ENCODE assay signal across 1 cellular context in the genomic region with DNA sequence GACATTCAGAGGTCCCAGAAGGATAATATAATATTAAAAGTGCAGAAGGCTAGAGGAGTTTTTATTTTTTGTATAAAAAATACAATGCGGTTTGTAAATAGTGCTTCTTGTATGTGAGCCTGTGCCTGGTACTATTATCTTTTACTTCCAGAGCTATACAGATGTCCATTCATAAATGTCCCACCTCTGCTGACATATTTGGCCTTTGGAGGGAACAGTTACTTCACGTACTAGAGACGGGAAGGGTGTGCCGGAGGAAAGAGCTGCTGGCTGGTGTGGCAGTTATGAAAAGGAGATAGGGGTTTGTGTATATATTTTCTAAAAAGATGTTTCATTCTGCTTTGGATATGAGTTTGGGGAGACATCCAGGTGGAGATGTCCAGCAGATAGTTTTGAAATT.
TF ChIP-seq lines count a peak whose summit lies in the region.

No MANE protein-coding gene starts in this region.

TF ChIP-seq in HCT116, 20 proteins besides CTCF, POLR2A, EP300 and RAD21 (continued from another document):
- TF ChIP-seq TCF7L2 (IDR thresholded peaks at IDR 0.05; ENCODE audit: borderline replicate concordance, extremely low read depth, insufficient read depth, insufficient read length) (no peak), JUND (IDR thresholded peaks at IDR 0.05) (no peak), ZNF274 (IDR thresholded peaks at IDR 0.05; ENCODE audit: low read depth, low read length) (no peak), YY1 (IDR thresholded peaks at IDR 0.05; ENCODE audit: extremely low read depth, insufficient replicate concordance, low read depth, low read length) (no peak), SP1 (IDR thresholded peaks at IDR 0.05; ENCODE audit: low read depth) (no peak), CEBPB (IDR thresholded peaks at IDR 0.05; ENCODE audit: low read depth) (no peak), EGR1 (IDR thresholded peaks at IDR 0.05; ENCODE audit: low read depth) (no peak), ELF1 (IDR thresholded peaks at IDR 0.05; ENCODE audit: borderline replicate concordance, low read depth) (no peak), SIN3A (IDR thresholded peaks at IDR 0.05; ENCODE audit: low read depth) (no peak)
- TF ChIP-seq, protein P1, sequence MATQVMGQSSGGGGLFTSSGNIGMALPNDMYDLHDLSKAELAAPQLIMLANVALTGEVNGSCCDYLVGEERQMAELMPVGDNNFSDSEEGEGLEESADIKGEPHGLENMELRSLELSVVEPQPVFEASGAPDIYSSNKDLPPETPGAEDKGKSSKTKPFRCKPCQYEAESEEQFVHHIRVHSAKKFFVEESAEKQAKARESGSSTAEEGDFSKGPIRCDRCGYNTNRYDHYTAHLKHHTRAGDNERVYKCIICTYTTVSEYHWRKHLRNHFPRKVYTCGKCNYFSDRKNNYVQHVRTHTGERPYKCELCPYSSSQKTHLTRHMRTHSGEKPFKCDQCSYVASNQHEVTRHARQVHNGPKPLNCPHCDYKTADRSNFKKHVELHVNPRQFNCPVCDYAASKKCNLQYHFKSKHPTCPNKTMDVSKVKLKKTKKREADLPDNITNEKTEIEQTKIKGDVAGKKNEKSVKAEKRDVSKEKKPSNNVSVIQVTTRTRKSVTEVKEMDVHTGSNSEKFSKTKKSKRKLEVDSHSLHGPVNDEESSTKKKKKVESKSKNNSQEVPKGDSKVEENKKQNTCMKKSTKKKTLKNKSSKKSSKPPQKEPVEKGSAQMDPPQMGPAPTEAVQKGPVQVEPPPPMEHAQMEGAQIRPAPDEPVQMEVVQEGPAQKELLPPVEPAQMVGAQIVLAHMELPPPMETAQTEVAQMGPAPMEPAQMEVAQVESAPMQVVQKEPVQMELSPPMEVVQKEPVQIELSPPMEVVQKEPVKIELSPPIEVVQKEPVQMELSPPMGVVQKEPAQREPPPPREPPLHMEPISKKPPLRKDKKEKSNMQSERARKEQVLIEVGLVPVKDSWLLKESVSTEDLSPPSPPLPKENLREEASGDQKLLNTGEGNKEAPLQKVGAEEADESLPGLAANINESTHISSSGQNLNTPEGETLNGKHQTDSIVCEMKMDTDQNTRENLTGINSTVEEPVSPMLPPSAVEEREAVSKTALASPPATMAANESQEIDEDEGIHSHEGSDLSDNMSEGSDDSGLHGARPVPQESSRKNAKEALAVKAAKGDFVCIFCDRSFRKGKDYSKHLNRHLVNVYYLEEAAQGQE (IDR thresholded peaks at IDR 0.05; ENCODE audit: low read depth), result no peak
- TF ChIP-seq, protein P2, sequence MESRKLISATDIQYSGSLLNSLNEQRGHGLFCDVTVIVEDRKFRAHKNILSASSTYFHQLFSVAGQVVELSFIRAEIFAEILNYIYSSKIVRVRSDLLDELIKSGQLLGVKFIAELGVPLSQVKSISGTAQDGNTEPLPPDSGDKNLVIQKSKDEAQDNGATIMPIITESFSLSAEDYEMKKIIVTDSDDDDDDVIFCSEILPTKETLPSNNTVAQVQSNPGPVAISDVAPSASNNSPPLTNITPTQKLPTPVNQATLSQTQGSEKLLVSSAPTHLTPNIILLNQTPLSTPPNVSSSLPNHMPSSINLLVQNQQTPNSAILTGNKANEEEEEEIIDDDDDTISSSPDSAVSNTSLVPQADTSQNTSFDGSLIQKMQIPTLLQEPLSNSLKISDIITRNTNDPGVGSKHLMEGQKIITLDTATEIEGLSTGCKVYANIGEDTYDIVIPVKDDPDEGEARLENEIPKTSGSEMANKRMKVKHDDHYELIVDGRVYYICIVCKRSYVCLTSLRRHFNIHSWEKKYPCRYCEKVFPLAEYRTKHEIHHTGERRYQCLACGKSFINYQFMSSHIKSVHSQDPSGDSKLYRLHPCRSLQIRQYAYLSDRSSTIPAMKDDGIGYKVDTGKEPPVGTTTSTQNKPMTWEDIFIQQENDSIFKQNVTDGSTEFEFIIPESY (IDR thresholded peaks at IDR 0.05; ENCODE audit: extremely low read depth, insufficient replicate concordance, low read length), result no peak
- TF ChIP-seq, protein P3, sequence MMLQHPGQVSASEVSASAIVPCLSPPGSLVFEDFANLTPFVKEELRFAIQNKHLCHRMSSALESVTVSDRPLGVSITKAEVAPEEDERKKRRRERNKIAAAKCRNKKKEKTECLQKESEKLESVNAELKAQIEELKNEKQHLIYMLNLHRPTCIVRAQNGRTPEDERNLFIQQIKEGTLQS (IDR thresholded peaks at IDR 0.05), result no peak
